In genomic region chr2:234292205-234292954, GRCh38 we compare ENCODE assay signal across 8 cellular contexts.
DNase-seq lines count a peak whose midpoint lies in the region; ATAC-seq and TF ChIP-seq lines count a peak whose summit lies in the region.

No MANE protein-coding gene starts in this region.

- H3K36me3 ChIP-seq in mucosa of stomach (ENCODE audit: control insufficient read depth, insufficient read depth, low read length), result no peaks in the 10 kb centered on the region
- H3K36me3 ChIP-seq in MG63, result no peaks in the 10 kb centered on the region

- no peak overlapping the region for H3K9ac ChIP-seq in mucosa of stomach (ENCODE audit: low read length)

- peaks cover 2% of the 10 kb centered on the region for H3K27me3 ChIP-seq in mucosa of stomach (ENCODE audit: control insufficient read depth, insufficient read depth, low read length)
- no peaks in the 10 kb centered on the region for H3K27me3 ChIP-seq in MG63

- ATAC-seq in GM21737 (IDR thresholded peaks at IDR 0.05; ENCODE audit: unreplicated experiment), result peak; percentile 48

- TF ChIP-seq CTCF in GM10266 (IDR thresholded peaks at IDR 0.05; ENCODE audit: control insufficient read depth, insufficient read depth, low read depth, missing control alignments), result no peak

- H3K4me1 ChIP-seq in mucosa of stomach (ENCODE audit: control insufficient read depth, insufficient read depth, low read length), result peaks cover 23% of the 10 kb centered on the region

- peak; percentile 49 for DNase-seq in GM10266 (ENCODE audit: extremely low spot score)
- DNase-seq in NAMALWA (ENCODE audit: low spot score), result peak; percentile 80
- peak; percentile 67 for DNase-seq in activated T-cell treated with anti-CD3 and anti-CD28 coated beads for 24 hours (ENCODE audit: low read depth)
- DNase-seq in MG63, result no peak
- DNase-seq in Ammon's horn (ENCODE audit: low spot score), result no peak
- DNase-seq in NCI-H1092 (lab: John Stamatoyannopoulos, UW), result no peak

- H3K4me3 ChIP-seq in mucosa of stomach (ENCODE audit: low read length), result peak overlapping the region; percentile 10
- no peak overlapping the region for H3K4me3 ChIP-seq in MG63

- H3K9me3 ChIP-seq in mucosa of stomach (ENCODE audit: control insufficient read depth, low read length), result no peaks in the 10 kb centered on the region
- H3K9me3 ChIP-seq in MG63, result no peaks in the 10 kb centered on the region

Comparison
In these comparisons a context has a peak if more than half of its experiments do, and no peak if none do; other contexts are left out.
1. DNase-seq: peak in GM10266 (single experiment), NAMALWA (single experiment) and activated T-cell treated with anti-CD3 and anti-CD28 coated beads for 24 hours (single experiment); none in MG63 (single experiment), Ammon's horn (single experiment) and NCI-H1092 (single experiment).